Comparison of ENCODE assay signal across 8 cellular contexts in genomic region chr2:71130325-71131260, GRCh38. TPM values are rescaled to one million over a fixed set of nuclear protein-coding genes. Genes with fewer than 3 reads are reported as not detected.
DNase-seq lines count a peak whose midpoint lies in the region; ATAC-seq and TF ChIP-seq lines count a peak whose summit lies in the region.

Gene MPHOSPH10 (plus strand): TSS chr2:71130634. CDS start chr2:71130666, 32 bp downstream.

- H3K9me3 Mint-ChIP-seq in CD4-positive, alpha-beta T cell, result no peaks in the 10 kb centered on the region
- H3K9me3 Mint-ChIP-seq in activated CD4-positive, alpha-beta memory T cell treated with anti-CD3 and anti-CD28 coated beads, Interleukin-2, amount 10 ng/mL, durations not matched to agents 7 days and 5 days, result no peaks in the 10 kb centered on the region

- peak; percentile 80 to 88 (median 84) for DNase-seq in CD4-positive, alpha-beta T cell
- DNase-seq in NCI-H82 (lab: John Stamatoyannopoulos, UW) (peak; percentile 95), lower lobe of right lung (peak; percentile 94)
- peak; percentile 91 for DNase-seq in activated CD4-positive, alpha-beta memory T cell treated with anti-CD3 and anti-CD28 coated beads, Interleukin-2, amount 10 ng/mL, durations not matched to agents 7 days and 5 days
- DNase-seq in stimulated activated CD4-positive, alpha-beta T cell treated with anti-CD3 and anti-CD28 coated beads, TNF-alpha, amount 100 ng/mL, for 1 hour (ENCODE audit: low read depth in 3 of 3, low spot score in 1 of 3), result peak; percentile 53 to 78 (median 73)

- peak; percentile 86 for ATAC-seq in CD4-positive, alpha-beta T cell (ENCODE audit: poor library complexity)
- ATAC-seq in GM19397 (IDR thresholded peaks at IDR 0.05; ENCODE audit: unreplicated experiment) (peak; percentile 95), HG03558 (IDR thresholded peaks at IDR 0.05; ENCODE audit: extremely low read depth, unreplicated experiment) (peak; percentile 81), lower lobe of right lung (peak; percentile 98)

- peak within 1 kb of the TSS; percentile 81 for H3K4me3 ChIP-seq in ectodermal cell (ENCODE audit: insufficient read depth, low read depth, low read length)
- H3K4me3 ChIP-seq in lower lobe of right lung, result peak within 1 kb of the TSS; percentile 91

- no peak for TF ChIP-seq CTCF in CD4-positive, alpha-beta T cell (IDR thresholded peaks at IDR 0.05)
- TF ChIP-seq CTCF in lower lobe of right lung (IDR thresholded peaks at IDR 0.05), result no peak

- intact Hi-C loops in CD4-positive, alpha-beta T cell (cut with DNase I, micrococcal nuclease), result loop anchor here (1.0 to 10.0 kb wide), 6 partner anchors 62 to 836 kb away; partner anchors contain the start of genes NAGK (in 2 of the 2), PAIP2B (in 1 of the 2), SNRPG (in 1 of the 2) and TEX261 (in 1 of the 2)
- intact Hi-C loops in lower lobe of right lung (cut with DNase I), result no loop called here

- CTCF ChIA-PET in CD4-positive, alpha-beta T cell (lab: Charles Lee), result interaction anchor here (0.8 to 2.5 kb wide), 3 partner anchors 30 to 129 kb away, joined by 3 to 9 read pairs (median 5); partner anchors contain the start of gene NAGK
- CTCF ChIA-PET in activated CD4-positive, alpha-beta memory T cell treated with anti-CD3 and anti-CD28 coated beads, Interleukin-2, amount 10 ng/mL, durations not matched to agents 7 days and 5 days (lab: Charles Lee), result interaction anchor here (0.7 to 2.1 kb wide), 4 partner anchors 17 to 62 kb away, joined by 3 to 9 read pairs (median 3); partner anchors contain the start of gene NAGK

- H3K4me1 ChIP-seq in ectodermal cell (ENCODE audit: control insufficient read depth, insufficient read depth, low read length), result no peaks in the 10 kb centered on the region
- H3K4me1 ChIP-seq in lower lobe of right lung, result peaks cover 39% of the 10 kb centered on the region

- H3K27me3 Mint-ChIP-seq in CD4-positive, alpha-beta T cell, result no peaks in the 10 kb centered on the region
- H3K27me3 Mint-ChIP-seq in activated CD4-positive, alpha-beta memory T cell treated with anti-CD3 and anti-CD28 coated beads, Interleukin-2, amount 10 ng/mL, durations not matched to agents 7 days and 5 days, result no peaks in the 10 kb centered on the region

- no peaks in the 10 kb centered on the region for H3K27me3 ChIP-seq in CD4-positive, alpha-beta T cell (ENCODE audit: control insufficient read depth, insufficient read depth, low read length)
- H3K27me3 ChIP-seq in ectodermal cell (ENCODE audit: control insufficient read depth, insufficient read depth, low read length, poor library complexity, severe bottlenecking), result no peaks in the 10 kb centered on the region
- no peaks in the 10 kb centered on the region for H3K27me3 ChIP-seq in lower lobe of right lung (ENCODE audit: low read depth)

- H3K4me3 Mint-ChIP-seq in CD4-positive, alpha-beta T cell, result no peak within 1 kb of the TSS
- no peak within 1 kb of the TSS for H3K4me3 Mint-ChIP-seq in activated CD4-positive, alpha-beta memory T cell treated with anti-CD3 and anti-CD28 coated beads, Interleukin-2, amount 10 ng/mL, durations not matched to agents 7 days and 5 days

- peaks cover 33% of the 10 kb centered on the region for H3K4me1 Mint-ChIP-seq in CD4-positive, alpha-beta T cell (ENCODE audit: low read depth)
- H3K4me1 Mint-ChIP-seq in activated CD4-positive, alpha-beta memory T cell treated with anti-CD3 and anti-CD28 coated beads, Interleukin-2, amount 10 ng/mL, durations not matched to agents 7 days and 5 days, result peaks cover 18% of the 10 kb centered on the region

- no peaks in the 10 kb centered on the region for H3K9me3 ChIP-seq in CD4-positive, alpha-beta T cell (ENCODE audit: control insufficient read depth, low read length)
- H3K9me3 ChIP-seq in ectodermal cell (ENCODE audit: control insufficient read depth, low read length) (no peaks in the 10 kb centered on the region), lower lobe of right lung (no peaks in the 10 kb centered on the region)

- WGBS in ectodermal cell, 2 experiments, result 0% methylated on average over 51 of the region's 52 CpGs

- H3K27ac Mint-ChIP-seq in CD4-positive, alpha-beta T cell, result no peak within 1 kb of the TSS
- no peak within 1 kb of the TSS for H3K27ac Mint-ChIP-seq in activated CD4-positive, alpha-beta memory T cell treated with anti-CD3 and anti-CD28 coated beads, Interleukin-2, amount 10 ng/mL, durations not matched to agents 7 days and 5 days

- peaks cover 33% of the 10 kb centered on the region for H3K36me3 Mint-ChIP-seq in CD4-positive, alpha-beta T cell (ENCODE audit: low read depth)
- H3K36me3 Mint-ChIP-seq in activated CD4-positive, alpha-beta memory T cell treated with anti-CD3 and anti-CD28 coated beads, Interleukin-2, amount 10 ng/mL, durations not matched to agents 7 days and 5 days (ENCODE audit: low read depth), result peaks cover 16% of the 10 kb centered on the region

- POLR2A ChIA-PET in CD4-positive, alpha-beta T cell (lab: Charles Lee), result interaction anchor here (0.7 to 3.0 kb wide), 12 partner anchors 9 to 202 kb away, joined by 3 to 114 read pairs (median 4); partner anchors contain the start of genes NAGK, PAIP2B and ZNF638
- POLR2A ChIA-PET in activated CD4-positive, alpha-beta memory T cell treated with anti-CD3 and anti-CD28 coated beads, Interleukin-2, amount 10 ng/mL, durations not matched to agents 7 days and 5 days (lab: Charles Lee), result interaction anchor here (0.8 to 3.5 kb wide), 17 partner anchors 10 to 201 kb away, joined by 3 to 75 read pairs (median 4); partner anchors contain the start of genes NAGK, PAIP2B and ZNF638

- H3K27ac ChIP-seq in CD4-positive, alpha-beta T cell (ENCODE audit: low read depth, low read length), result peak within 1 kb of the TSS; percentile 77
- peak within 1 kb of the TSS; percentile 70 for H3K27ac ChIP-seq in ectodermal cell (ENCODE audit: insufficient read depth, low read depth, low read length, poor library complexity, severe bottlenecking)
- H3K27ac ChIP-seq in lower lobe of right lung, result peak within 1 kb of the TSS; percentile 94

- peaks cover 10% of the 10 kb centered on the region for H3K36me3 ChIP-seq in ectodermal cell (ENCODE audit: control insufficient read depth, insufficient read depth, low read length)
- peaks cover 28% of the 10 kb centered on the region for H3K36me3 ChIP-seq in lower lobe of right lung

RNA-seq across cellular contexts. Expression of gene MPHOSPH10, which starts in this region (rescaled TPM):
- total RNA-seq in CD4-positive, alpha-beta T cell, result 10 to 100 TPM; 36.7 to 38.2 TPM
- total RNA-seq in activated CD4-positive, alpha-beta memory T cell treated with anti-CD3 and anti-CD28 coated beads, Interleukin-2, amount 10 ng/mL, durations not matched to agents 7 days and 5 days, result 10 to 100 TPM; 25.5 to 26.2 TPM
- 30.2 TPM for polyA plus RNA-seq in ectodermal cell (2013, experiment 1 of 4)
- 31.7 TPM for polyA plus RNA-seq in ectodermal cell (2013, experiment 2 of 4)
- 27.8 TPM for polyA plus RNA-seq in ectodermal cell (2013, experiment 3 of 4)
- 28.7 TPM for polyA plus RNA-seq in ectodermal cell (2013, experiment 4 of 4)
- total RNA-seq in lower lobe of right lung, result 26.0 TPM

Comparison
In these comparisons a context has a peak if more than half of its experiments do, and no peak if none do; other contexts are left out.
1. Peak in every context shown above with its lines: DNase-seq, ATAC-seq, H3K4me3 ChIP-seq and H3K27ac ChIP-seq.